In the genomic region with DNA sequence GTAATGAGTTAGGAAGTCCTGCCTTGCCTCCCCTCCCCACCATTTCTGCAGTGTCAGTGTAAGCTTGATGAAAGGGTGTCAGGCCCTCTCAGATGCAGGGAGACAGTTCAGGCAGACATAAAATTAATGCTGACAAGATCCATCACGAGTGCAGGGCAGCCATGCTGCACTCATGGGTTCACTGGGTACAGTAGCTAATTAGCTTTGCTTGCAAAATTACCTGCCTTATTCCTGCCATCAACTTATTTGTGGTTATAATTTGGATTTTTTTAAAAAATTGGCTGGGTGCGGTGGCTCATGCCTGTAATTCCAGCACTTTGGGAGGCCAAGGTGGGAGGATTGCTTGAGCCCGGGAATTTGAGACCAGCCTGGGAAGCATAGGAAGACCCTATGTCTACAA, we compare ENCODE assay signal across 25 cellular contexts. TPM values are rescaled to one million over a fixed set of nuclear protein-coding genes. Genes with fewer than 3 reads are reported as not detected.
DNase-seq lines count a peak whose midpoint lies in the region; ATAC-seq, FAIRE-seq and TF ChIP-seq lines count a peak whose summit lies in the region.
"Had no signal": no experiment of that assay in that cellular context is flagged by ENCODE, and none has a peak within 500 bp of the region (broad histone marks: within the 10 kb centered on the region; RNA-seq: fewer than 3 reads in every experiment).

No MANE protein-coding gene starts in this region.

- H3K9me1 ChIP-seq in K562 (ENCODE audit: control insufficient read depth, insufficient read depth, low read length), result no peaks in the 10 kb centered on the region

- no peaks in the 10 kb centered on the region for H4K20me1 ChIP-seq in HepG2 (ENCODE audit: insufficient read depth, low read length)
- no peaks in the 10 kb centered on the region for H4K20me1 ChIP-seq in K562 (replicated peaks; ENCODE audit: control insufficient read depth, insufficient read depth, low read length)
- H4K20me1 ChIP-seq: BLaER1 had no signal

- no peaks in the 10 kb centered on the region for H3K36me3 ChIP-seq in HepG2 (replicated peaks in 1 of 2; ENCODE audit: control insufficient read depth in 1 of 2, insufficient read depth in 2 of 2, low read length in 2 of 2)
- H3K36me3 ChIP-seq in right lobe of liver, result no peaks in the 10 kb centered on the region
- H3K36me3 ChIP-seq in K562 (ENCODE audit: control insufficient read depth, insufficient read depth, low read length), result peaks cover 65% of the 10 kb centered on the region
- H3K36me3 ChIP-seq: BE2C had no signal

- H3K4me3 ChIP-seq in HepG2 (replicated peaks in 1 of 3; ENCODE audit: insufficient read depth in 1 of 3, low read depth in 2 of 3, low read length in 3 of 3), result no peak overlapping the region
- H3K4me3 ChIP-seq in right lobe of liver, result no peak overlapping the region
- H3K4me3 ChIP-seq in K562, result no peak overlapping the region
- H3K4me3 ChIP-seq: BLaER1, GM12878 had no signal

- no peak overlapping the region for H3K27ac Mint-ChIP-seq in activated naive CD8-positive, alpha-beta T cell treated with anti-CD3 and anti-CD28 coated beads for 36 hours
- H3K27ac Mint-ChIP-seq: CD14-positive monocyte; CD4-positive, alpha-beta memory T cell; CD4-positive, CD25-positive, alpha-beta regulatory T cell had no signal

- H3K4me2 ChIP-seq in HepG2 (ENCODE audit: low read depth, low read length), result no peak overlapping the region
- H3K4me2 ChIP-seq in K562 (ENCODE audit: insufficient read depth, low read length), result no peak overlapping the region
- H3K4me2 ChIP-seq: BLaER1 had no signal

- TF ChIP-seq CTCF in HepG2 (CRISPR knock-in tag; IDR thresholded peaks at IDR 0.05) (no peak), right lobe of liver (IDR thresholded peaks at IDR 0.05) (no peak), K562 (IDR thresholded peaks at IDR 0.05 in 2 of 3, conservative IDR thresholded peaks at IDR 0.05 in 1 of 3; ENCODE audit: insufficient read depth in 2 of 3, low read depth in 1 of 3, low read length in 3 of 3) (no peak)

- H3K4me1 ChIP-seq in HepG2 (ENCODE audit: insufficient read depth, low read length) (no peaks in the 10 kb centered on the region), right lobe of liver (no peaks in the 10 kb centered on the region), K562 (replicated peaks in 1 of 2; ENCODE audit: control insufficient read depth in 2 of 2, insufficient read depth in 2 of 2, low read length in 2 of 2) (peaks cover 8% of the 10 kb centered on the region in 2 experiments; a peak in 4 of 5 replicates)
- H3K4me1 ChIP-seq: BE2C had no signal

- no peaks in the 10 kb centered on the region for H3K9me3 Mint-ChIP-seq in activated naive CD8-positive, alpha-beta T cell treated with anti-CD3 and anti-CD28 coated beads for 36 hours
- H3K9me3 Mint-ChIP-seq: CD4-positive, alpha-beta memory T cell; CD8-positive, alpha-beta memory T cell had no signal

- TF ChIP-seq POLR2A in HepG2 (IDR thresholded peaks at IDR 0.05; ENCODE audit: insufficient read depth in 1 of 2, low read depth in 2 of 2, low read length in 2 of 2), result no peak
- TF ChIP-seq POLR2A in right lobe of liver (IDR thresholded peaks at IDR 0.05), result no peak
- TF ChIP-seq POLR2A in K562 (conservative IDR thresholded peaks at IDR 0.05), result no peak

- WGBS in HepG2 (ENCODE audit: low lambda C conversion rate), result 33% methylated on average over 3 of the region's 3 CpGs
- 77% methylated on average over 3 of the region's 3 CpGs for WGBS in right lobe of liver (ENCODE audit: insufficient coverage, low coverage, low lambda C conversion rate, missing lambda C conversion rate)
- 80% methylated on average over 3 of the region's 3 CpGs for WGBS in K562 (ENCODE audit: insufficient coverage, low coverage, missing lambda C conversion rate)

- peaks cover 8% of the 10 kb centered on the region for H3K36me3 Mint-ChIP-seq in activated naive CD8-positive, alpha-beta T cell treated with anti-CD3 and anti-CD28 coated beads for 36 hours
- H3K36me3 Mint-ChIP-seq: CD14-positive monocyte had no signal

- no peaks in the 10 kb centered on the region for H3K9me3 ChIP-seq in HepG2 (ENCODE audit: low read length)
- H3K9me3 ChIP-seq in right lobe of liver, result no peaks in the 10 kb centered on the region
- peaks cover 6% of the 10 kb centered on the region for H3K9me3 ChIP-seq in K562 (replicated peaks; ENCODE audit: control insufficient read depth, insufficient read depth, low read depth, low read length)
- H3K9me3 ChIP-seq: BE2C had no signal

- CTCF ChIA-PET in HepG2 (lab: Yijun Ruan, JAX; ENCODE audit: low intra/inter-chr PET ratio, low total read pairs), result no interaction called here
- CTCF ChIA-PET in K562 (lab: Yijun Ruan, JAX; ENCODE audit: low intra/inter-chr PET ratio), result no interaction called here

- BruUV-seq in HepG2 (replicated peaks; lab: Mats Ljungman, UMichigan), result no TSS peak
- no TSS peak for BruUV-seq in K562 (replicated peaks; lab: Mats Ljungman, UMichigan)

- intact Hi-C loops in HepG2 (cut with micrococcal nuclease; ENCODE audit: unreplicated experiment), result no loop called here
- intact Hi-C loops in right lobe of liver (cut with DNase I), result no loop called here
- intact Hi-C loops in K562 (cut with micrococcal nuclease), result no loop called here

- peaks cover 0 to 7% of the 10 kb centered on the region in 2 experiments; a peak in 2 of 5 replicates for H3K27me3 ChIP-seq in HepG2 (ENCODE audit: control insufficient read depth in 1 of 2, insufficient read depth in 2 of 2, low read length in 2 of 2)
- no peaks in the 10 kb centered on the region for H3K27me3 ChIP-seq in right lobe of liver
- H3K27me3 ChIP-seq in K562 (ENCODE audit: control insufficient read depth in 2 of 2, insufficient read depth in 2 of 2, low read length in 2 of 2), result no peaks in the 10 kb centered on the region
- H3K27me3 ChIP-seq: BE2C, BLaER1 had no signal

- H3K27me3 Mint-ChIP-seq in activated naive CD8-positive, alpha-beta T cell treated with anti-CD3 and anti-CD28 coated beads for 36 hours, result no peaks in the 10 kb centered on the region
- H3K27me3 Mint-ChIP-seq: CD4-positive, alpha-beta memory T cell; CD4-positive, CD25-positive, alpha-beta regulatory T cell had no signal

- DNase-seq in HepG2 (ENCODE audit: low spot score) (no peak), right lobe of liver (no peak), K562 (ENCODE audit: extremely low read depth in 1 of 4, low spot score in 3 of 4) (no peak), activated T-cell treated with anti-CD3 and anti-CD28 coated beads for 4 hours (no peak)
- DNase-seq in activated naive CD8-positive, alpha-beta T cell treated with anti-CD3 and anti-CD28 coated beads for 36 hours, result no peak
- DNase-seq: ACHN; BE2C; C1 segment of cervical spinal cord; CD4-positive, alpha-beta memory T cell; CD4-positive, CD25-positive, alpha-beta regulatory T cell; CD8-positive, alpha-beta memory T cell; COR-L47; DMS 273 treated with DMSO at 0.1 percent for 48 hours; DMS153; DMS53; DMS79; DND-41; EL; GDM1 had no signal

- TF ChIP-seq RAD21 in HepG2 (CRISPR knock-in tag; IDR thresholded peaks at IDR 0.05) (no peak), K562 (CRISPR knock-in tag; conservative IDR thresholded peaks at IDR 0.05 in 1 of 2, IDR thresholded peaks at IDR 0.05 in 1 of 2) (no peak)

- H2AFZ ChIP-seq in HepG2 (ENCODE audit: low read length) (no peak overlapping the region), K562 (ENCODE audit: low read depth, low read length) (no peak overlapping the region)

- POLR2A ChIA-PET in HepG2 (lab: Yijun Ruan, JAX) (no interaction called here), K562 (lab: Yijun Ruan, JAX) (interaction anchor here (0.6 to 1.8 kb wide), 8 partner anchors 9 to 1247 kb away, joined by 3 to 5 read pairs (median 3); partner anchors contain the start of gene TGFBR1)

- TF ChIP-seq EP300 in HepG2 (IDR thresholded peaks at IDR 0.05; ENCODE audit: low read depth in 2 of 2, low read length in 2 of 2), result no peak
- no peak for TF ChIP-seq EP300 in HepG2 (CRISPR knock-in tag; IDR thresholded peaks at IDR 0.05; ENCODE audit: borderline replicate concordance)
- no peak for TF ChIP-seq EP300 in K562 (IDR thresholded peaks at IDR 0.05; ENCODE audit: low read length)

- ATAC-seq in HepG2 (no peak), right lobe of liver (no peak), K562 (no peak)
- ATAC-seq: GM12878 had no signal

- H3K9ac ChIP-seq in HepG2 (ENCODE audit: insufficient read depth, low read depth, low read length), result no peak overlapping the region
- no peak overlapping the region for H3K9ac ChIP-seq in K562 (ENCODE audit: insufficient read depth in 1 of 2, low read depth in 2 of 2, low read length in 2 of 2)
- H3K9ac ChIP-seq: BLaER1 had no signal

- FAIRE-seq in HepG2 (lab: Jason Lieb, UNC) (no peak), K562 (lab: Jason Lieb, UNC) (peak; percentile 48)
- FAIRE-seq: GM12878, GM12892, GM18507 had no signal

- H3K27ac ChIP-seq in HepG2 (ENCODE audit: extremely low read length, insufficient read depth, low read length) (no peak overlapping the region), right lobe of liver (no peak overlapping the region), K562 (ENCODE audit: extremely low read depth, low read depth, low read length) (no peak overlapping the region)
- H3K27ac ChIP-seq: 22Rv1, BLaER1 had no signal

- no peak overlapping the region for H3K4me3 Mint-ChIP-seq in activated naive CD8-positive, alpha-beta T cell treated with anti-CD3 and anti-CD28 coated beads for 36 hours
- H3K4me3 Mint-ChIP-seq: CD14-positive monocyte; CD4-positive, alpha-beta memory T cell; CD8-positive, alpha-beta memory T cell had no signal

- in situ Hi-C loops in HepG2 (cut with HindIII; ENCODE audit: extremely low pct_ligation_motif_present, low pct_unique_long_range_greater_than_20kb), result no loop called here
- in situ Hi-C loops in K562 (cut with MboI), result no loop called here

- H3K79me2 ChIP-seq in HepG2 (ENCODE audit: insufficient read depth, low read length) (no peaks in the 10 kb centered on the region), K562 (ENCODE audit: control insufficient read depth, insufficient read depth, low read length) (no peaks in the 10 kb centered on the region)

- no peaks in the 10 kb centered on the region for H3K4me1 Mint-ChIP-seq in activated naive CD8-positive, alpha-beta T cell treated with anti-CD3 and anti-CD28 coated beads for 36 hours
- H3K4me1 Mint-ChIP-seq: CD8-positive, alpha-beta memory T cell had no signal

RNA-seq across cellular contexts. Expression of gene GALNT12, which starts 17.9 kb away (rescaled TPM):
- total RNA-seq in HepG2 (2016; rRNA removed; fragmentation: Illumina TruSeq; extraction: Trizol) (0.07 TPM in 1 of 2 replicates, not detected in the other), right lobe of liver (1 to 10 TPM in 1 of 6 experiments, under 1 TPM in 4, not detected in 1; 0.06 to 1.1 (median 0.30) TPM), K562 (2014; rRNA removed) (36.3 and 39.1 TPM in 2 replicates), K562 (2014; rRNA removed; fragmentation: Illumina TruSeq; extraction: Trizol) (44.2 and 51.1 TPM in 2 replicates), K562 (2015; rRNA removed; fragmentation: Illumina TruSeq; extraction: Trizol) (43.6 and 46.8 TPM in 2 replicates), K562 (2021) (38.1 and 39.3 TPM in 2 replicates)
- not detected in 2 replicates for total RNA-seq in HepG2 (2016; cell fraction: cytosol; rRNA removed; fragmentation: Illumina TruSeq; extraction: Trizol; ENCODE audit: low read depth)
- total RNA-seq in HepG2 (2016; cell fraction: insoluble cytoplasmic fraction; rRNA removed; fragmentation: Illumina TruSeq; extraction: Trizol), result not detected in 2 replicates
- not detected in 2 replicates for total RNA-seq in HepG2 (2016; cell fraction: membrane; rRNA removed; fragmentation: Illumina TruSeq; extraction: Trizol)
- not detected in 2 replicates for total RNA-seq in HepG2 (2016; cell fraction: nucleus; rRNA removed; fragmentation: Illumina TruSeq; extraction: Trizol)
- polyA plus RNA-seq in HepG2 (2011; rRNA removed) (0.04 TPM in 1 of 2 replicates, not detected in the other), K562 (2011; rRNA removed) (82.9 and 86.6 TPM in 2 replicates), K562 (2014; fragmentation: Illumina TruSeq; extraction: Trizol) (42.4 and 45.3 TPM in 2 replicates), K562 (2014; fragmentation: Nextera tagmentation; extraction: Ambion mirVana) (10 to 100 TPM; 29.7 to 33.7 TPM), K562 (2014; rRNA removed) (45.6 and 49.4 TPM in 2 replicates)
- polyA plus RNA-seq in HepG2 (2011; cell fraction: cytosol; rRNA removed), result 0.05 and 0.13 TPM in 2 replicates
- polyA plus RNA-seq in HepG2 (2011; cell fraction: nucleus; rRNA removed), result 0.58 TPM in 1 of 2 replicates, not detected in the other
- not detected in 2 replicates for polyA plus RNA-seq in HepG2 (2012)
- not detected in 2 replicates for polyA plus RNA-seq in HepG2 (2016; cell fraction: cytosol; fragmentation: Illumina TruSeq; extraction: Trizol; ENCODE audit: low read depth)
- not detected in 2 replicates for polyA plus RNA-seq in HepG2 (2016; cell fraction: insoluble cytoplasmic fraction; fragmentation: Illumina TruSeq; extraction: Trizol; ENCODE audit: low read depth)
- not detected in 2 replicates for polyA plus RNA-seq in HepG2 (2016; cell fraction: membrane; fragmentation: Illumina TruSeq; extraction: Trizol; ENCODE audit: low read depth)
- not detected in 2 replicates for polyA plus RNA-seq in HepG2 (2016; cell fraction: nucleus; fragmentation: Illumina TruSeq; extraction: Trizol; ENCODE audit: insufficient read depth, low read depth)
- 0.47 TPM in 1 of 2 replicates, not detected in the other for polyA minus RNA-seq in HepG2 (2011; rRNA and poly(A)+ RNA removed; ENCODE audit: low replicate concordance)
- polyA minus RNA-seq in HepG2 (2011; cell fraction: cytosol; rRNA and poly(A)+ RNA removed), result not detected in 2 replicates
- polyA minus RNA-seq in HepG2 (2011; cell fraction: nucleus; rRNA and poly(A)+ RNA removed), result not detected in 2 replicates
- 99.2 and 173 TPM in 2 replicates for total RNA-seq in K562 (2011; cell fraction: chromatin; rRNA removed; ENCODE audit: low replicate concordance)
- total RNA-seq in K562 (2011; cell fraction: nucleolus; rRNA removed), result 75.7 and 81.2 TPM in 2 replicates
- total RNA-seq in K562 (2011; cell fraction: nucleoplasm; rRNA removed), result 101 and 122 TPM in 2 replicates
- polyA plus RNA-seq in K562 (2011; cell fraction: cytosol; rRNA removed), result 28.4 and 41.1 TPM in 2 replicates
- 163 and 207 TPM in 2 replicates for polyA plus RNA-seq in K562 (2011; cell fraction: nucleus; rRNA removed)
- polyA plus RNA-seq in K562 (2012), result 37.8 and 58.5 TPM in 2 replicates
- polyA minus RNA-seq in K562 (2011; rRNA and poly(A)+ RNA removed), result 35.3 and 36.9 TPM in 2 replicates
- 12.0 and 15.8 TPM in 2 replicates for polyA minus RNA-seq in K562 (2011; cell fraction: cytosol; rRNA and poly(A)+ RNA removed)
- 32.7 and 49.1 TPM in 2 replicates for polyA minus RNA-seq in K562 (2011; cell fraction: nucleus; rRNA and poly(A)+ RNA removed)
- total RNA-seq in activated naive CD8-positive, alpha-beta T cell treated with anti-CD3 and anti-CD28 coated beads for 36 hours, result 10 to 100 TPM in 1 of 2 experiments, 1 to 10 TPM in 1; 9.2 to 10.9 TPM
- polyA plus RNA-seq: CD14-positive monocyte had no signal

RNA-seq across cellular contexts. Expression of gene ANKS6, which starts 29.1 kb away (rescaled TPM):
- 7.0 and 8.8 TPM in 2 replicates for total RNA-seq in HepG2 (2016; rRNA removed; fragmentation: Illumina TruSeq; extraction: Trizol)
- total RNA-seq in HepG2 (2016; cell fraction: cytosol; rRNA removed; fragmentation: Illumina TruSeq; extraction: Trizol; ENCODE audit: low read depth), result 20.5 and 22.8 TPM in 2 replicates
- total RNA-seq in HepG2 (2016; cell fraction: insoluble cytoplasmic fraction; rRNA removed; fragmentation: Illumina TruSeq; extraction: Trizol), result 6.5 and 9.0 TPM in 2 replicates
- total RNA-seq in HepG2 (2016; cell fraction: membrane; rRNA removed; fragmentation: Illumina TruSeq; extraction: Trizol), result 20.3 and 21.8 TPM in 2 replicates
- 4.9 and 8.5 TPM in 2 replicates for total RNA-seq in HepG2 (2016; cell fraction: nucleus; rRNA removed; fragmentation: Illumina TruSeq; extraction: Trizol)
- 9.5 and 10.7 TPM in 2 replicates for polyA plus RNA-seq in HepG2 (2011; rRNA removed)
- polyA plus RNA-seq in HepG2 (2011; cell fraction: cytosol; rRNA removed), result 8.8 and 12.0 TPM in 2 replicates
- polyA plus RNA-seq in HepG2 (2011; cell fraction: nucleus; rRNA removed), result 24.5 and 25.8 TPM in 2 replicates
- polyA plus RNA-seq in HepG2 (2012), result 7.1 and 10.8 TPM in 2 replicates
- polyA plus RNA-seq in HepG2 (2016; cell fraction: cytosol; fragmentation: Illumina TruSeq; extraction: Trizol; ENCODE audit: low read depth), result 26.8 and 27.0 TPM in 2 replicates
- polyA plus RNA-seq in HepG2 (2016; cell fraction: insoluble cytoplasmic fraction; fragmentation: Illumina TruSeq; extraction: Trizol; ENCODE audit: low read depth), result 6.2 and 8.9 TPM in 2 replicates
- 22.6 and 25.9 TPM in 2 replicates for polyA plus RNA-seq in HepG2 (2016; cell fraction: membrane; fragmentation: Illumina TruSeq; extraction: Trizol; ENCODE audit: low read depth)
- 15.9 and 18.2 TPM in 2 replicates for polyA plus RNA-seq in HepG2 (2016; cell fraction: nucleus; fragmentation: Illumina TruSeq; extraction: Trizol; ENCODE audit: insufficient read depth, low read depth)
- polyA minus RNA-seq in HepG2 (2011; rRNA and poly(A)+ RNA removed; ENCODE audit: low replicate concordance), result 12.2 and 13.0 TPM in 2 replicates
- polyA minus RNA-seq in HepG2 (2011; cell fraction: cytosol; rRNA and poly(A)+ RNA removed), result 4.2 and 4.9 TPM in 2 replicates
- 5.9 and 9.3 TPM in 2 replicates for polyA minus RNA-seq in HepG2 (2011; cell fraction: nucleus; rRNA and poly(A)+ RNA removed)
- 1 to 10 TPM; 3.7 to 7.9 (median 4.7) TPM for total RNA-seq in right lobe of liver
- 68.9 and 115 TPM in 2 replicates for total RNA-seq in K562 (2011; cell fraction: chromatin; rRNA removed; ENCODE audit: low replicate concordance)
- total RNA-seq in K562 (2011; cell fraction: nucleolus; rRNA removed), result 69.9 and 73.9 TPM in 2 replicates
- total RNA-seq in K562 (2011; cell fraction: nucleoplasm; rRNA removed), result 65.8 and 76.9 TPM in 2 replicates
- total RNA-seq in K562 (2014; rRNA removed), result 46.3 and 64.7 TPM in 2 replicates
- 25.4 and 28.5 TPM in 2 replicates for total RNA-seq in K562 (2014; rRNA removed; fragmentation: Illumina TruSeq; extraction: Trizol)
- 30.1 and 31.9 TPM in 2 replicates for total RNA-seq in K562 (2015; rRNA removed; fragmentation: Illumina TruSeq; extraction: Trizol)
- 72.2 and 74.5 TPM in 2 replicates for total RNA-seq in K562 (2021)
- 46.5 and 50.7 TPM in 2 replicates for polyA plus RNA-seq in K562 (2011; rRNA removed)
- polyA plus RNA-seq in K562 (2011; cell fraction: cytosol; rRNA removed), result 43.5 and 86.7 TPM in 2 replicates
- polyA plus RNA-seq in K562 (2011; cell fraction: nucleus; rRNA removed), result 120 and 181 TPM in 2 replicates
- 43.7 and 44.2 TPM in 2 replicates for polyA plus RNA-seq in K562 (2012)
- 36.9 and 41.8 TPM in 2 replicates for polyA plus RNA-seq in K562 (2014; fragmentation: Illumina TruSeq; extraction: Trizol)
- polyA plus RNA-seq in K562 (2014; fragmentation: Nextera tagmentation; extraction: Ambion mirVana), result 10 to 100 TPM in 1 of 2 experiments, 1 to 10 TPM in 1; 9.9 to 11.8 TPM
- polyA plus RNA-seq in K562 (2014; rRNA removed), result 68.8 and 74.3 TPM in 2 replicates
- 27.0 and 35.5 TPM in 2 replicates for polyA minus RNA-seq in K562 (2011; rRNA and poly(A)+ RNA removed)
- 29.9 and 31.2 TPM in 2 replicates for polyA minus RNA-seq in K562 (2011; cell fraction: cytosol; rRNA and poly(A)+ RNA removed)
- 31.0 and 35.3 TPM in 2 replicates for polyA minus RNA-seq in K562 (2011; cell fraction: nucleus; rRNA and poly(A)+ RNA removed)
- total RNA-seq in activated naive CD8-positive, alpha-beta T cell treated with anti-CD3 and anti-CD28 coated beads for 36 hours, result 10 to 100 TPM; 17.9 to 21.8 TPM

Comparison
In these comparisons a context has a peak if more than half of its experiments do, and no peak if none do; other contexts are left out.
1. RNA of gene GALNT12, which starts 17.9 kb away (total RNA-seq): 36.3 to 173 TPM in K562 and 9.2 to 10.9 TPM in activated naive CD8-positive, alpha-beta T cell treated with anti-CD3 and anti-CD28 coated beads for 36 hours; 0.06 to 1.1 TPM in right lobe of liver and 0.07 TPM in HepG2; every median in the first group is over 4 times any median in the second.
2. Of the 241 proteins assayed by ChIP-seq in both HepG2 and K562: peak only in HepG2: none; only in K562: none; in both: MAFF; in neither: 239; mixed calls (peak in some experiments, not most) for 1.